ENCODE assay signal across 1 cellular context in the genomic region with DNA sequence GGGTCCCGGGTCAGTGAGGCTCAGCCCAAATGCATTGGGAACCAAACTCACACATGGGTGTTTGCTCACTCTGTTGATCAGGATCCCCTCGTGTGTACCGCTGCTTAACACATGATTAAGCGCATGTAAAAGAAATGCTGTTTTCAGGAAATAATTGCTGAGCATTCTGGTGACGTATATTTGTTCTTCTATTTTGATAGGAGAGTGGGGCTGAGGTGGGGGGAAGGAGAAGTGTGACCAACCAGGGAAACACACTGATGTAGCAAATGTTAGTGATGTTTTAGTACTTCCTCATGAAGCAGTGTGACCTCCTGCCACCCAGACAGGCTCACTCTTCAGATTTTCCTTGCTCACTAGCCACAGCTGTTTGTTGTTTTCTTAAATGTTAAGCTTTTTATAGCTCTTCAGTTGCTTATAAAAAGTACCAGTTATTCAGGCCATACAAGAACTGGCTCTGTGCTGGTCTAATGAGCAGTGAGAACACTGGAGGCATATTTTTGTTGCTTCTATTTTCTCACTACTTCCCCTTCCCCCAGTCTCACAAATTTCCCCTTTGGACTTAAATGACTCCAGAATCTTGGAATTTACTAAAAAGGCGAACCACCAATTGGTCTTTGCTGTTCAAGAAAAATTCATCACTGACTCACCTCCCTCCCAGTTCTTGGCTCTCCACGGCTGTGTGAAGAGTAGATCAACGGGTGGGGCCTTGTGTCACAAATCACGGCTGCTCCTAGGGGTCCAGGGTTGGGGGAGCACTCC.
TF ChIP-seq lines count a peak whose summit lies in the region.

No MANE protein-coding gene starts in this region.

TF ChIP-seq in GM23338, 12 proteins besides CTCF, POLR2A, EP300 and RAD21 (continued from another document):
- TF ChIP-seq, protein P1, sequence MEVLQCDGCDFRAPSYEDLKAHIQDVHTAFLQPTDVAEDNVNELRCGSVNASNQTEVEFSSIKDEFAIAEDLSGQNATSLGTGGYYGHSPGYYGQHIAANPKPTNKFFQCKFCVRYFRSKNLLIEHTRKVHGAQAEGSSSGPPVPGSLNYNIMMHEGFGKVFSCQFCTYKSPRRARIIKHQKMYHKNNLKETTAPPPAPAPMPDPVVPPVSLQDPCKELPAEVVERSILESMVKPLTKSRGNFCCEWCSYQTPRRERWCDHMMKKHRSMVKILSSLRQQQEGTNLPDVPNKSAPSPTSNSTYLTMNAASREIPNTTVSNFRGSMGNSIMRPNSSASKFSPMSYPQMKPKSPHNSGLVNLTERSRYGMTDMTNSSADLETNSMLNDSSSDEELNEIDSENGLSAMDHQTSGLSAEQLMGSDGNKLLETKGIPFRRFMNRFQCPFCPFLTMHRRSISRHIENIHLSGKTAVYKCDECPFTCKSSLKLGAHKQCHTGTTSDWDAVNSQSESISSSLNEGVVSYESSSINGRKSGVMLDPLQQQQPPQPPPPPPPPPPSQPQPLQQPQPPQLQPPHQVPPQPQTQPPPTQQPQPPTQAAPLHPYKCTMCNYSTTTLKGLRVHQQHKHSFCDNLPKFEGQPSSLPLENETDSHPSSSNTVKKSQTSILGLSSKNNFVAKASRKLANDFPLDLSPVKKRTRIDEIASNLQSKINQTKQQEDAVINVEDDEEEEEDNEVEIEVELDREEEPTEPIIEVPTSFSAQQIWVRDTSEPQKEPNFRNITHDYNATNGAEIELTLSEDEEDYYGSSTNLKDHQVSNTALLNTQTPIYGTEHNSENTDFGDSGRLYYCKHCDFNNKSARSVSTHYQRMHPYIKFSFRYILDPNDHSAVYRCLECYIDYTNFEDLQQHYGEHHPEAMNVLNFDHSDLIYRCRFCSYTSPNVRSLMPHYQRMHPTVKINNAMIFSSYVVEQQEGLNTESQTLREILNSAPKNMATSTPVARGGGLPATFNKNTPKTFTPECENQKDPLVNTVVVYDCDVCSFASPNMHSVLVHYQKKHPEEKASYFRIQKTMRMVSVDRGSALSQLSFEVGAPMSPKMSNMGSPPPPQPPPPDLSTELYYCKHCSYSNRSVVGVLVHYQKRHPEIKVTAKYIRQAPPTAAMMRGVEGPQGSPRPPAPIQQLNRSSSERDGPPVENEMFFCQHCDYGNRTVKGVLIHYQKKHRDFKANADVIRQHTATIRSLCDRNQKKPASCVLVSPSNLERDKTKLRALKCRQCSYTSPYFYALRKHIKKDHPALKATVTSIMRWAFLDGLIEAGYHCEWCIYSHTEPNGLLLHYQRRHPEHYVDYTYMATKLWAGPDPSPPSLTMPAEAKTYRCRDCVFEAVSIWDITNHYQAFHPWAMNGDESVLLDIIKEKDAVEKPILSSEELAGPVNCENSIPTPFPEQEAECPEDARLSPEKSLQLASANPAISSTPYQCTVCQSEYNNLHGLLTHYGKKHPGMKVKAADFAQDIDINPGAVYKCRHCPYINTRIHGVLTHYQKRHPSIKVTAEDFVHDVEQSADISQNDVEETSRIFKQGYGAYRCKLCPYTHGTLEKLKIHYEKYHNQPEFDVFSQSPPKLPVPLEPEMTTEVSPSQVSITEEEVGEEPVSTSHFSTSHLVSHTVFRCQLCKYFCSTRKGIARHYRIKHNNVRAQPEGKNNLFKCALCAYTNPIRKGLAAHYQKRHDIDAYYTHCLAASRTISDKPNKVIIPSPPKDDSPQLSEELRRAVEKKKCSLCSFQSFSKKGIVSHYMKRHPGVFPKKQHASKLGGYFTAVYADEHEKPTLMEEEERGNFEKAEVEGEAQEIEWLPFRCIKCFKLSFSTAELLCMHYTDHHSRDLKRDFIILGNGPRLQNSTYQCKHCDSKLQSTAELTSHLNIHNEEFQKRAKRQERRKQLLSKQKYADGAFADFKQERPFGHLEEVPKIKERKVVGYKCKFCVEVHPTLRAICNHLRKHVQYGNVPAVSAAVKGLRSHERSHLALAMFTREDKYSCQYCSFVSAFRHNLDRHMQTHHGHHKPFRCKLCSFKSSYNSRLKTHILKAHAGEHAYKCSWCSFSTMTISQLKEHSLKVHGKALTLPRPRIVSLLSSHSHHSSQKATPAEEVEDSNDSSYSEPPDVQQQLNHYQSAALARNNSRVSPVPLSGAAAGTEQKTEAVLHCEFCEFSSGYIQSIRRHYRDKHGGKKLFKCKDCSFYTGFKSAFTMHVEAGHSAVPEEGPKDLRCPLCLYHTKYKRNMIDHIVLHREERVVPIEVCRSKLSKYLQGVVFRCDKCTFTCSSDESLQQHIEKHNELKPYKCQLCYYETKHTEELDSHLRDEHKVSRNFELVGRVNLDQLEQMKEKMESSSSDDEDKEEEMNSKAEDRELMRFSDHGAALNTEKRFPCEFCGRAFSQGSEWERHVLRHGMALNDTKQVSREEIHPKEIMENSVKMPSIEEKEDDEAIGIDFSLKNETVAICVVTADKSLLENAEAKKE (CRISPR knock-in tag; IDR thresholded peaks at IDR 0.05), result no peak
- TF ChIP-seq JUNB (IDR thresholded peaks at IDR 0.05; ENCODE audit: unreplicated experiment), result no peak
- TF ChIP-seq CREB1 (CRISPR knock-in tag; IDR thresholded peaks at IDR 0.05; ENCODE audit: low read depth), result no peak
- TF ChIP-seq, protein P2, sequence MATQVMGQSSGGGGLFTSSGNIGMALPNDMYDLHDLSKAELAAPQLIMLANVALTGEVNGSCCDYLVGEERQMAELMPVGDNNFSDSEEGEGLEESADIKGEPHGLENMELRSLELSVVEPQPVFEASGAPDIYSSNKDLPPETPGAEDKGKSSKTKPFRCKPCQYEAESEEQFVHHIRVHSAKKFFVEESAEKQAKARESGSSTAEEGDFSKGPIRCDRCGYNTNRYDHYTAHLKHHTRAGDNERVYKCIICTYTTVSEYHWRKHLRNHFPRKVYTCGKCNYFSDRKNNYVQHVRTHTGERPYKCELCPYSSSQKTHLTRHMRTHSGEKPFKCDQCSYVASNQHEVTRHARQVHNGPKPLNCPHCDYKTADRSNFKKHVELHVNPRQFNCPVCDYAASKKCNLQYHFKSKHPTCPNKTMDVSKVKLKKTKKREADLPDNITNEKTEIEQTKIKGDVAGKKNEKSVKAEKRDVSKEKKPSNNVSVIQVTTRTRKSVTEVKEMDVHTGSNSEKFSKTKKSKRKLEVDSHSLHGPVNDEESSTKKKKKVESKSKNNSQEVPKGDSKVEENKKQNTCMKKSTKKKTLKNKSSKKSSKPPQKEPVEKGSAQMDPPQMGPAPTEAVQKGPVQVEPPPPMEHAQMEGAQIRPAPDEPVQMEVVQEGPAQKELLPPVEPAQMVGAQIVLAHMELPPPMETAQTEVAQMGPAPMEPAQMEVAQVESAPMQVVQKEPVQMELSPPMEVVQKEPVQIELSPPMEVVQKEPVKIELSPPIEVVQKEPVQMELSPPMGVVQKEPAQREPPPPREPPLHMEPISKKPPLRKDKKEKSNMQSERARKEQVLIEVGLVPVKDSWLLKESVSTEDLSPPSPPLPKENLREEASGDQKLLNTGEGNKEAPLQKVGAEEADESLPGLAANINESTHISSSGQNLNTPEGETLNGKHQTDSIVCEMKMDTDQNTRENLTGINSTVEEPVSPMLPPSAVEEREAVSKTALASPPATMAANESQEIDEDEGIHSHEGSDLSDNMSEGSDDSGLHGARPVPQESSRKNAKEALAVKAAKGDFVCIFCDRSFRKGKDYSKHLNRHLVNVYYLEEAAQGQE (IDR thresholded peaks at IDR 0.05; ENCODE audit: unreplicated experiment), result no peak
- no peak for TF ChIP-seq STAT1 (IDR thresholded peaks at IDR 0.05; ENCODE audit: unreplicated experiment)
- TF ChIP-seq POLR2AphosphoS5 (IDR thresholded peaks at IDR 0.05; ENCODE audit: low read depth), result no peak
- no peak for TF ChIP-seq EZH2 (IDR thresholded peaks at IDR 0.05; ENCODE audit: low read depth, unreplicated experiment)
- no peak for TF ChIP-seq EZH2phosphoT487 (IDR thresholded peaks at IDR 0.05; ENCODE audit: unreplicated experiment)
- no peak for TF ChIP-seq ZNF331 (CRISPR knock-in tag; IDR thresholded peaks at IDR 0.05; ENCODE audit: low read depth)
- TF ChIP-seq NANOG (IDR thresholded peaks at IDR 0.05; ENCODE audit: borderline replicate concordance), result no peak
- TF ChIP-seq, protein P3, sequence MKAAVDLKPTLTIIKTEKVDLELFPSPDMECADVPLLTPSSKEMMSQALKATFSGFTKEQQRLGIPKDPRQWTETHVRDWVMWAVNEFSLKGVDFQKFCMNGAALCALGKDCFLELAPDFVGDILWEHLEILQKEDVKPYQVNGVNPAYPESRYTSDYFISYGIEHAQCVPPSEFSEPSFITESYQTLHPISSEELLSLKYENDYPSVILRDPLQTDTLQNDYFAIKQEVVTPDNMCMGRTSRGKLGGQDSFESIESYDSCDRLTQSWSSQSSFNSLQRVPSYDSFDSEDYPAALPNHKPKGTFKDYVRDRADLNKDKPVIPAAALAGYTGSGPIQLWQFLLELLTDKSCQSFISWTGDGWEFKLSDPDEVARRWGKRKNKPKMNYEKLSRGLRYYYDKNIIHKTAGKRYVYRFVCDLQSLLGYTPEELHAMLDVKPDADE (IDR thresholded peaks at IDR 0.05), result no peak
